8 cellular contexts compared by ENCODE assay signal in genomic region chr1:26695417-26696190, GRCh38. TPM values are rescaled to one million over a fixed set of nuclear protein-coding genes. Genes with fewer than 3 reads are reported as not detected.
DNase-seq lines count a peak whose midpoint lies in the region; ATAC-seq, FAIRE-seq and TF ChIP-seq lines count a peak whose summit lies in the region.

ARID1A (plus strand) TSS chr1:26696015; CDS start chr1:26696404, 389 bp downstream.

- H3K27me3 ChIP-seq in DND-41 (ENCODE audit: insufficient read depth, low read length, poor library complexity) (no peaks in the 10 kb centered on the region), Loucy (ENCODE audit: insufficient read depth, low read length, poor library complexity, severe bottlenecking) (peaks cover 9% of the 10 kb centered on the region), fibroblast of lung (ENCODE audit: control insufficient read depth, insufficient read depth, low read length) (no peaks in the 10 kb centered on the region)
- no peaks in the 10 kb centered on the region for H3K27me3 ChIP-seq in naive thymus-derived CD4-positive, alpha-beta T cell (ENCODE audit: control insufficient read depth in 2 of 2, insufficient read depth in 2 of 2, low read length in 2 of 2)

- DNase-seq in DND-41, result peak; percentile 97
- no peak for DNase-seq in H54 (ENCODE audit: insufficient read length, low spot score)
- peak; percentile 97 for DNase-seq in activated T-helper 2 cell treated with anti-CD3 and anti-CD28 coated beads, Interferon-gamma antibody, Interleukin-2, Interleukin-4, amounts not matched to agents 10 μg/mL and 5 μg/mL and 100 μg/mL, durations not matched to agents 14 hours and 24 hours and 36 hours (ENCODE audit: low spot score)
- DNase-seq in fibroblast of lung (ENCODE audit: low read depth in 2 of 2), result peak; percentile 98 to 99
- DNase-seq in naive thymus-derived CD4-positive, alpha-beta T cell, result peak; percentile 94 to 98 (median 98)
- DNase-seq in stimulated activated effector memory CD8-positive, alpha-beta T cell treated with anti-CD3 and anti-CD28 coated beads, Interleukin-12 subunit alpha, Interleukin-12 subunit beta, amount 100 ng/mL, for 72 hours (ENCODE audit: low spot score in 2 of 2), result peak; percentile 93 to 98

- POLR2A ChIA-PET in naive thymus-derived CD4-positive, alpha-beta T cell (lab: Charles Lee), result interaction anchor here (0.6 to 17.4 kb wide), 12 partner anchors 13 to 153 kb away, joined by 3 to 383 read pairs (median 10); partner anchors contain the start of gene PIGV

- peak within 1 kb of the TSS; percentile 89 for H3K9ac ChIP-seq in DND-41 (ENCODE audit: low read depth, low read length)
- H3K9ac ChIP-seq in Loucy (ENCODE audit: low read depth, low read length, poor library complexity, severe bottlenecking), result peak within 1 kb of the TSS; percentile 96
- peak within 1 kb of the TSS; percentile 88 for H3K9ac ChIP-seq in fibroblast of lung (ENCODE audit: insufficient read depth, low read length)

- no peaks in the 10 kb centered on the region for H3K27me3 Mint-ChIP-seq in activated T-helper 2 cell treated with anti-CD3 and anti-CD28 coated beads, Interferon-gamma antibody, Interleukin-2, Interleukin-4, amounts not matched to agents 10 μg/mL and 5 μg/mL and 100 μg/mL, durations not matched to agents 14 hours and 24 hours and 36 hours (ENCODE audit: low read depth)
- no peaks in the 10 kb centered on the region for H3K27me3 Mint-ChIP-seq in naive thymus-derived CD4-positive, alpha-beta T cell

- CTCF ChIA-PET in naive thymus-derived CD4-positive, alpha-beta T cell (lab: Charles Lee), result interaction anchor here (0.6 to 3.2 kb wide), 5 partner anchors 16 to 137 kb away, joined by 3 to 25 read pairs (median 5); partner anchors contain the start of gene PIGV

- H3K4me3 ChIP-seq in DND-41 (ENCODE audit: low read depth in 1 of 2, low read length in 2 of 2), result peak within 1 kb of the TSS; percentile 78 to 81
- peak within 1 kb of the TSS; percentile 80 for H3K4me3 ChIP-seq in Loucy (ENCODE audit: low read length, poor library complexity, severe bottlenecking)
- peak within 1 kb of the TSS; percentile 44 to 84 (median 77) for H3K4me3 ChIP-seq in fibroblast of lung (replicated peaks in 1 of 4; ENCODE audit: control extremely low read depth in 1 of 4, insufficient read depth in 1 of 4, low read depth in 3 of 4, low read length in 4 of 4)
- peak within 1 kb of the TSS; percentile 81 for H3K4me3 ChIP-seq in naive thymus-derived CD4-positive, alpha-beta T cell (ENCODE audit: low read length)

- H4K20me1 ChIP-seq in DND-41 (ENCODE audit: insufficient read depth, low read length) (peaks cover 29% of the 10 kb centered on the region), Loucy (ENCODE audit: insufficient read depth, low read length, poor library complexity, severe bottlenecking) (peaks cover 28% of the 10 kb centered on the region), fibroblast of lung (ENCODE audit: control insufficient read depth, extremely low read depth, insufficient read depth, low read length) (peaks cover 9% of the 10 kb centered on the region)

- peak within 1 kb of the TSS; percentile 88 for H3K4me3 Mint-ChIP-seq in activated T-helper 2 cell treated with anti-CD3 and anti-CD28 coated beads, Interferon-gamma antibody, Interleukin-2, Interleukin-4, amounts not matched to agents 10 μg/mL and 5 μg/mL and 100 μg/mL, durations not matched to agents 14 hours and 24 hours and 36 hours (ENCODE audit: low read depth)
- peak within 1 kb of the TSS in 9 of 10 donors; percentile 94 to 97 (median 94) for H3K4me3 Mint-ChIP-seq in naive thymus-derived CD4-positive, alpha-beta T cell
- peak within 1 kb of the TSS; percentile 91 for H3K4me3 Mint-ChIP-seq in stimulated activated effector memory CD8-positive, alpha-beta T cell treated with anti-CD3 and anti-CD28 coated beads, Interleukin-12 subunit alpha, Interleukin-12 subunit beta, amount 100 ng/mL, for 72 hours

- TF ChIP-seq CTCF in DND-41 (IDR thresholded peaks at IDR 0.05; ENCODE audit: borderline replicate concordance, extremely low read depth, low read length, poor library complexity, severe bottlenecking) (peak; percentile 9), Loucy (conservative IDR thresholded peaks at IDR 0.05; ENCODE audit: low read length) (no peak), fibroblast of lung (conservative IDR thresholded peaks at IDR 0.05 in 1 of 2, IDR thresholded peaks at IDR 0.05 in 1 of 2; ENCODE audit: low read depth in 1 of 2, low read length in 2 of 2) (no peak)

- H3K27ac Mint-ChIP-seq in activated T-helper 2 cell treated with anti-CD3 and anti-CD28 coated beads, Interferon-gamma antibody, Interleukin-2, Interleukin-4, amounts not matched to agents 10 μg/mL and 5 μg/mL and 100 μg/mL, durations not matched to agents 14 hours and 24 hours and 36 hours, result peak within 1 kb of the TSS; percentile 98
- peak within 1 kb of the TSS; percentile 93 to 98 (median 95) for H3K27ac Mint-ChIP-seq in naive thymus-derived CD4-positive, alpha-beta T cell
- H3K27ac Mint-ChIP-seq in stimulated activated effector memory CD8-positive, alpha-beta T cell treated with anti-CD3 and anti-CD28 coated beads, Interleukin-12 subunit alpha, Interleukin-12 subunit beta, amount 100 ng/mL, for 72 hours, result peak within 1 kb of the TSS; percentile 93

- H3K27ac ChIP-seq in DND-41 (ENCODE audit: low read length) (peak within 1 kb of the TSS; percentile 98), fibroblast of lung (ENCODE audit: insufficient read depth, low read length) (peak within 1 kb of the TSS; percentile 77)
- H3K27ac ChIP-seq in naive thymus-derived CD4-positive, alpha-beta T cell (ENCODE audit: low read depth, low read length), result peak within 1 kb of the TSS; percentile 83

- no peaks in the 10 kb centered on the region for H3K36me3 Mint-ChIP-seq in activated T-helper 2 cell treated with anti-CD3 and anti-CD28 coated beads, Interferon-gamma antibody, Interleukin-2, Interleukin-4, amounts not matched to agents 10 μg/mL and 5 μg/mL and 100 μg/mL, durations not matched to agents 14 hours and 24 hours and 36 hours (ENCODE audit: low read depth)
- H3K36me3 Mint-ChIP-seq in naive thymus-derived CD4-positive, alpha-beta T cell, result peaks cover 0 to 3% (median 0%) of the 10 kb centered on the region in 5 donors
- H3K36me3 Mint-ChIP-seq in stimulated activated effector memory CD8-positive, alpha-beta T cell treated with anti-CD3 and anti-CD28 coated beads, Interleukin-12 subunit alpha, Interleukin-12 subunit beta, amount 100 ng/mL, for 72 hours, result peaks cover 22% of the 10 kb centered on the region

- peak within 1 kb of the TSS; percentile 66 for H2AFZ ChIP-seq in DND-41 (ENCODE audit: low read depth, low read length)
- H2AFZ ChIP-seq in Loucy (ENCODE audit: low read length), result peak within 1 kb of the TSS; percentile 47
- H2AFZ ChIP-seq in fibroblast of lung (ENCODE audit: low read length), result peak within 1 kb of the TSS; percentile 31

- no peak for FAIRE-seq in H54 (lab: Jason Lieb, UNC)

- peaks cover 50% of the 10 kb centered on the region for H3K4me1 ChIP-seq in DND-41 (ENCODE audit: insufficient read depth, low read length)
- peaks cover 60% of the 10 kb centered on the region for H3K4me1 ChIP-seq in Loucy (ENCODE audit: insufficient read depth, low read length, poor library complexity, severe bottlenecking)
- H3K4me1 ChIP-seq in fibroblast of lung (ENCODE audit: control insufficient read depth, extremely low read depth, insufficient read depth, low read length), result peaks cover 25% of the 10 kb centered on the region
- peaks cover 36 to 39% of the 10 kb centered on the region in 2 donors for H3K4me1 ChIP-seq in naive thymus-derived CD4-positive, alpha-beta T cell (ENCODE audit: control insufficient read depth in 2 of 2, insufficient read depth in 2 of 2, low read length in 2 of 2)

- TF ChIP-seq POLR2A in H54 (IDR thresholded peaks at IDR 0.05; ENCODE audit: low read depth, low read length) (peak; percentile 49; the same call in 1 of the 2 replicates), Raji (IDR thresholded peaks at IDR 0.05; ENCODE audit: insufficient read depth, low read depth, low read length) (peak; percentile 99)

- H3K9me3 Mint-ChIP-seq in activated T-helper 2 cell treated with anti-CD3 and anti-CD28 coated beads, Interferon-gamma antibody, Interleukin-2, Interleukin-4, amounts not matched to agents 10 μg/mL and 5 μg/mL and 100 μg/mL, durations not matched to agents 14 hours and 24 hours and 36 hours, result no peaks in the 10 kb centered on the region
- no peaks in the 10 kb centered on the region for H3K9me3 Mint-ChIP-seq in naive thymus-derived CD4-positive, alpha-beta T cell
- no peaks in the 10 kb centered on the region for H3K9me3 Mint-ChIP-seq in stimulated activated effector memory CD8-positive, alpha-beta T cell treated with anti-CD3 and anti-CD28 coated beads, Interleukin-12 subunit alpha, Interleukin-12 subunit beta, amount 100 ng/mL, for 72 hours

- H3F3A ChIP-seq in Loucy (ENCODE audit: low read depth), result peaks cover 9% of the 10 kb centered on the region; the same call in 1 of the 2 replicates

- H3K9me3 ChIP-seq in DND-41 (ENCODE audit: insufficient read depth, low read length, severe bottlenecking) (no peaks in the 10 kb centered on the region), Loucy (ENCODE audit: insufficient read depth, low read depth, low read length) (no peaks in the 10 kb centered on the region), fibroblast of lung (ENCODE audit: control insufficient read depth, insufficient read depth, low read depth, low read length) (no peaks in the 10 kb centered on the region)
- H3K9me3 ChIP-seq in naive thymus-derived CD4-positive, alpha-beta T cell (ENCODE audit: control insufficient read depth in 2 of 3, low read length in 3 of 3), result no peaks in the 10 kb centered on the region

- ATAC-seq in DND-41 (ENCODE audit: insufficient read depth, low read depth), result peak; percentile 58
- ATAC-seq in naive thymus-derived CD4-positive, alpha-beta T cell, result peak; percentile 81
- ATAC-seq in stimulated activated effector memory CD8-positive, alpha-beta T cell treated with anti-CD3 and anti-CD28 coated beads, Interleukin-12 subunit alpha, Interleukin-12 subunit beta, amount 100 ng/mL, for 72 hours, result peak; percentile 74

- H3K4me2 ChIP-seq in DND-41 (ENCODE audit: insufficient read depth, low read length), result peak within 1 kb of the TSS; percentile 97
- peak within 1 kb of the TSS; percentile 92 for H3K4me2 ChIP-seq in Loucy (ENCODE audit: low read depth, low read length, poor library complexity, severe bottlenecking)
- H3K4me2 ChIP-seq in fibroblast of lung (ENCODE audit: extremely low read depth, insufficient read depth, low read length), result peak within 1 kb of the TSS; percentile 87

- H3K9me2 ChIP-seq in Loucy (replicated peaks; ENCODE audit: low read depth, low read length), result no peaks in the 10 kb centered on the region

- H3K36me3 ChIP-seq in DND-41 (ENCODE audit: insufficient read depth, low read length) (peaks cover 27% of the 10 kb centered on the region), Loucy (ENCODE audit: insufficient read depth, low read length) (no peaks in the 10 kb centered on the region), fibroblast of lung (ENCODE audit: control insufficient read depth, insufficient read depth, low read length) (no peaks in the 10 kb centered on the region)
- H3K36me3 ChIP-seq in naive thymus-derived CD4-positive, alpha-beta T cell (ENCODE audit: control insufficient read depth in 2 of 3, insufficient read depth in 3 of 3, low read length in 3 of 3), result no peaks in the 10 kb centered on the region

- H3K4me1 Mint-ChIP-seq in activated T-helper 2 cell treated with anti-CD3 and anti-CD28 coated beads, Interferon-gamma antibody, Interleukin-2, Interleukin-4, amounts not matched to agents 10 μg/mL and 5 μg/mL and 100 μg/mL, durations not matched to agents 14 hours and 24 hours and 36 hours (ENCODE audit: low read depth), result peaks cover 27% of the 10 kb centered on the region
- H3K4me1 Mint-ChIP-seq in naive thymus-derived CD4-positive, alpha-beta T cell, result peaks cover 14 to 35% (median 30%) of the 10 kb centered on the region in 7 donors
- H3K4me1 Mint-ChIP-seq in stimulated activated effector memory CD8-positive, alpha-beta T cell treated with anti-CD3 and anti-CD28 coated beads, Interleukin-12 subunit alpha, Interleukin-12 subunit beta, amount 100 ng/mL, for 72 hours, result peaks cover 31% of the 10 kb centered on the region

- intact Hi-C loops in activated T-helper 2 cell treated with anti-CD3 and anti-CD28 coated beads, Interferon-gamma antibody, Interleukin-2, Interleukin-4, amounts not matched to agents 10 μg/mL and 5 μg/mL and 100 μg/mL, durations not matched to agents 14 hours and 24 hours and 36 hours (cut with micrococcal nuclease), result loop anchor here (5.0 kb wide), 1 partner anchor 223 kb away; the partner anchor contains the start of gene HMGN2
- intact Hi-C loops in naive thymus-derived CD4-positive, alpha-beta T cell (cut with micrococcal nuclease), result loop anchor here (1.0 to 10.0 kb wide), 13 partner anchors 49 to 1859 kb away; partner anchors contain the start of genes TRNAU1AP (in 2 of the 2), HMGN2 (in 1 of the 2), SFN (in 1 of the 2) and SH3BGRL3 (in 1 of the 2)

- peaks cover 67% of the 10 kb centered on the region for H3K79me2 ChIP-seq in DND-41 (ENCODE audit: insufficient read depth, low read length)
- H3K79me2 ChIP-seq in Loucy (ENCODE audit: insufficient read depth, low read length), result peaks cover 60% of the 10 kb centered on the region
- peaks cover 46% of the 10 kb centered on the region for H3K79me2 ChIP-seq in fibroblast of lung (ENCODE audit: control insufficient read depth, insufficient read depth, low read length)

RNA-seq across cellular contexts. Expression of gene ARID1A, which starts in this region (rescaled TPM):
- 109 TPM in 2 replicates for total RNA-seq in activated T-helper 2 cell treated with anti-CD3 and anti-CD28 coated beads, Interferon-gamma antibody, Interleukin-2, Interleukin-4, amounts not matched to agents 10 μg/mL and 5 μg/mL and 100 μg/mL, durations not matched to agents 14 hours and 24 hours and 36 hours
- total RNA-seq in fibroblast of lung, result 10.3 and 16.0 TPM in 2 replicates
- polyA plus RNA-seq in fibroblast of lung, result 12.9 and 18.0 TPM in 2 replicates
- polyA plus RNA-seq in fibroblast of lung (2012), result 24.5 and 29.0 TPM in 2 replicates
- 97.0 and 130 TPM in 2 replicates for polyA minus RNA-seq in fibroblast of lung (ENCODE audit: low replicate concordance)
- total RNA-seq in naive thymus-derived CD4-positive, alpha-beta T cell, result 100 to 1,000 TPM; 118 to 148 (median 131) TPM
- polyA plus RNA-seq in naive thymus-derived CD4-positive, alpha-beta T cell, result 10 to 100 TPM; 22.3 to 26.6 TPM
